8 cellular contexts compared by ENCODE assay signal in genomic region chr4:158809611-158810486, GRCh38. TPM values are rescaled to one million over a fixed set of nuclear protein-coding genes. Genes with fewer than 3 reads are reported as not detected.
A peak's percentile ranks its signal among the peaks of the same experiment; 100 is the strongest.
DNase-seq lines count a peak whose midpoint lies in the region; ATAC-seq and TF ChIP-seq lines count a peak whose summit lies in the region.

No MANE protein-coding gene starts in this region.

- H3K9me3 ChIP-seq in left ventricle myocardium inferior (replicated peaks) = no peaks in the 10 kb centered on the region

- CTCF ChIA-PET in activated B cell treated with CpG ODN at 0.5 μM for 24 hours (lab: Charles Lee) = no interaction called here

- ATAC-seq in GM21390 (IDR thresholded peaks at IDR 0.05; ENCODE audit: unreplicated experiment) = peak; percentile 79
- ATAC-seq in HG03575 (IDR thresholded peaks at IDR 0.05; ENCODE audit: extremely low read depth, insufficient number of reproducible peaks, low FRiP score, unreplicated experiment) = peak; percentile 77
- ATAC-seq in activated B cell treated with CpG ODN at 0.5 μM for 24 hours (ENCODE audit: low read depth) = peak; percentile 77
- peak; percentile 85 for ATAC-seq in stimulated activated naive CD8-positive, alpha-beta T cell treated with anti-CD3 and anti-CD28 coated beads, Interleukin-15, Interleukin-2, amounts not matched to agents 100 U/mL and 50 U/mL, for 24 hours

- DNase-seq in GM04504 (ENCODE audit: low read depth) = peak; percentile 94
- no peak for DNase-seq in activated B cell treated with CpG ODN at 0.5 μM for 24 hours
- DNase-seq in left ventricle myocardium inferior = no peak
- no peak for DNase-seq in stimulated activated naive CD8-positive, alpha-beta T cell treated with anti-CD3 and anti-CD28 coated beads, Interleukin-15, Interleukin-2, amounts not matched to agents 100 U/mL and 50 U/mL, for 24 hours
- no peak for DNase-seq in NCI-H1694 treated with DMSO at 0.1 percent for 48 hours (lab: John Stamatoyannopoulos, UW)
- DNase-seq in GOT3 (lab: John Stamatoyannopoulos, UW) = no peak

- peaks cover 77% of the 10 kb centered on the region for H3K27me3 Mint-ChIP-seq in activated B cell treated with CpG ODN at 0.5 μM for 24 hours

- peaks cover 99% of the 10 kb centered on the region for H3K4me1 ChIP-seq in left ventricle myocardium inferior

- peaks cover 8% of the 10 kb centered on the region for H3K9me3 Mint-ChIP-seq in activated B cell treated with CpG ODN at 0.5 μM for 24 hours

- TF ChIP-seq CTCF in activated B cell treated with CpG ODN at 0.5 μM for 24 hours (IDR thresholded peaks at IDR 0.05) (no peak), left ventricle myocardium inferior (IDR thresholded peaks at IDR 0.05; ENCODE audit: borderline replicate concordance) (no peak)

- no peak overlapping the region for H3K27ac Mint-ChIP-seq in activated B cell treated with CpG ODN at 0.5 μM for 24 hours

- peak overlapping the region; percentile 85 for H3K27ac ChIP-seq in left ventricle myocardium inferior (replicated peaks)

- no peaks in the 10 kb centered on the region for H3K36me3 ChIP-seq in left ventricle myocardium inferior

- no peaks in the 10 kb centered on the region for H3K27me3 ChIP-seq in left ventricle myocardium inferior (ENCODE audit: low read depth)

- POLR2A ChIA-PET in activated B cell treated with CpG ODN at 0.5 μM for 24 hours (lab: Charles Lee) = no interaction called here

- H3K4me3 Mint-ChIP-seq in activated B cell treated with CpG ODN at 0.5 μM for 24 hours = no peak overlapping the region

- no peaks in the 10 kb centered on the region for H3K36me3 Mint-ChIP-seq in activated B cell treated with CpG ODN at 0.5 μM for 24 hours (ENCODE audit: low read depth)

- intact Hi-C loops in activated B cell treated with CpG ODN at 0.5 μM for 24 hours (cut with micrococcal nuclease) = loop anchor here (2.0 kb wide), 1 partner anchor 41 kb away; the partner anchor contains the start of gene FNIP2
- intact Hi-C loops in left ventricle myocardium inferior (cut with micrococcal nuclease) = no loop called here

- peak overlapping the region; percentile 36 for H3K4me3 ChIP-seq in left ventricle myocardium inferior

- peaks cover 24% of the 10 kb centered on the region for H3K4me1 Mint-ChIP-seq in activated B cell treated with CpG ODN at 0.5 μM for 24 hours

RNA-seq across cellular contexts. Expression of gene FNIP2, which starts 41.0 kb away (rescaled TPM):
- total RNA-seq in activated B cell treated with CpG ODN at 0.5 μM for 24 hours = 0.22 TPM in 1 of 2 replicates, not detected in the other
- 44.0 TPM for total RNA-seq in left ventricle myocardium inferior

Comparison
In these comparisons a context has a peak if more than half of its experiments do, and no peak if none do; other contexts are left out.
1. RNA of gene FNIP2, which starts 41.0 kb away (total RNA-seq): 44.0 TPM in left ventricle myocardium inferior (single experiment); 0.22 TPM in activated B cell treated with CpG ODN at 0.5 μM for 24 hours; every median in the first group is over 10 times any median in the second.
2. Peak in every context shown above with its lines, with median percentiles within 50 percentile points of each other: ATAC-seq.